ENCODE assay signal across 19 cellular contexts in genomic region chr6:163149535-163149848, GRCh38.
DNase-seq lines count a peak whose midpoint lies in the region; ATAC-seq and TF ChIP-seq lines count a peak whose summit lies in the region.
"Had no signal": no experiment of that assay in that cellular context is flagged by ENCODE, and none has a peak within 500 bp of the region (broad histone marks: within the 10 kb centered on the region; RNA-seq: fewer than 3 reads in every experiment).

No MANE protein-coding gene starts in this region.

- no peaks in the 10 kb centered on the region; a peak in 1 of 7 replicates for H3K36me3 Mint-ChIP-seq in H9 (ENCODE audit: insufficient read depth in 1 of 3, low read depth in 3 of 3)
- no peaks in the 10 kb centered on the region for H3K36me3 Mint-ChIP-seq in activated T-helper 1 cell treated with anti-CD3 and anti-CD28 coated beads, Interleukin-12 subunit alpha, Interleukin-12 subunit beta, Interleukin-2, Interleukin-4 antibody, amounts not matched to agents 30 ng/mL and 10 ng/mL and 1 ng/mL, durations not matched to agents 14 hours and 24 hours and 36 hours (ENCODE audit: low read depth)

- H4K91ac ChIP-seq in H9 (ENCODE audit: insufficient read length, low read depth, low read length): no peak overlapping the region

- H3K9me3 Mint-ChIP-seq in H9: no peaks in the 10 kb centered on the region
- no peaks in the 10 kb centered on the region for H3K9me3 Mint-ChIP-seq in activated T-helper 1 cell treated with anti-CD3 and anti-CD28 coated beads, Interleukin-12 subunit alpha, Interleukin-12 subunit beta, Interleukin-2, Interleukin-4 antibody, amounts not matched to agents 30 ng/mL and 10 ng/mL and 1 ng/mL, durations not matched to agents 14 hours and 24 hours and 36 hours

- no peak overlapping the region for H2BK12ac ChIP-seq in H9 (ENCODE audit: insufficient read length, low read depth, low read length)

- H3K4me3 ChIP-seq in dorsolateral prefrontal cortex (peak overlapping the region in 6 of 59 donors; percentile 5 to 67 (median 42)), tibial nerve (no peak overlapping the region)

- no peak for TF ChIP-seq CTCF in H9 (conservative IDR thresholded peaks at IDR 0.05)
- TF ChIP-seq CTCF in dorsolateral prefrontal cortex (IDR thresholded peaks at IDR 0.05 in 54 of 56, conservative IDR thresholded peaks at IDR 0.05 in 2 of 56; ENCODE audit: low read depth in 1 of 56, partially characterized antibody in 56 of 56): no peak
- no peak for TF ChIP-seq CTCF in tibial nerve (IDR thresholded peaks at IDR 0.05)

- H3K56ac ChIP-seq in H9 (ENCODE audit: insufficient read length, low read depth, low read length): no peak overlapping the region

- no peak overlapping the region for H3K9ac ChIP-seq in H9 (ENCODE audit: extremely low read depth, insufficient read length, low read length)
- H3K9ac ChIP-seq: KMS-11 had no signal

- no peak for TF ChIP-seq POLR2A in tibial nerve (IDR thresholded peaks at IDR 0.05)

- no peaks in the 10 kb centered on the region for H4K20me1 ChIP-seq in H9 (ENCODE audit: control insufficient read depth, insufficient read depth, insufficient read length)

- H2BK20ac ChIP-seq in H9 (ENCODE audit: low read depth, low read length, poor library complexity, severe bottlenecking): no peak overlapping the region

- no peak for TF ChIP-seq EP300 in tibial nerve (IDR thresholded peaks at IDR 0.05)

- H3K4me1 ChIP-seq in H9 (ENCODE audit: insufficient read depth, low read length): peaks cover 3% of the 10 kb centered on the region; the same call in 1 of the 2 replicates
- H3K4me1 ChIP-seq in tibial nerve: peaks cover 0 to 22% (median 0%) of the 10 kb centered on the region in 4 donors
- H3K4me1 ChIP-seq: BE2C had no signal

- no peak overlapping the region for H2BK120ac ChIP-seq in H9 (ENCODE audit: low read depth, low read length, poor library complexity, severe bottlenecking)

- H2BK15ac ChIP-seq in H9 (ENCODE audit: low read depth, low read length): no peak overlapping the region

- H3K27me3 Mint-ChIP-seq in H9 (ENCODE audit: low read depth): no peaks in the 10 kb centered on the region
- peaks cover 2% of the 10 kb centered on the region for H3K27me3 Mint-ChIP-seq in activated T-helper 1 cell treated with anti-CD3 and anti-CD28 coated beads, Interleukin-12 subunit alpha, Interleukin-12 subunit beta, Interleukin-2, Interleukin-4 antibody, amounts not matched to agents 30 ng/mL and 10 ng/mL and 1 ng/mL, durations not matched to agents 14 hours and 24 hours and 36 hours (ENCODE audit: insufficient read depth)

- no peak overlapping the region; the same call in 1 of the 2 replicates for H3K14ac ChIP-seq in H9 (ENCODE audit: insufficient read depth, low read length)

- WGBS in H9 (ENCODE audit: extremely low coverage, insufficient read length, low lambda C conversion rate): no CpG with 5 or more reads among the region's 21 CpGs
- WGBS in tibial nerve, 2 donors: 83 to 87% methylated on average over 21 of the region's 21 CpGs

- no peak overlapping the region for H3K23ac ChIP-seq in H9 (ENCODE audit: insufficient read length, low read depth, low read length)

- H2AK5ac ChIP-seq in H9 (ENCODE audit: insufficient read length, low read length): no peak overlapping the region

- peak overlapping the region; percentile 16 for H3K4me2 ChIP-seq in H9 (ENCODE audit: insufficient read depth, insufficient read length, low read length)
- H3K4me2 ChIP-seq: KMS-11 had no signal

- H3K4me1 Mint-ChIP-seq in H9: peaks cover 9% of the 10 kb centered on the region in 2 experiments
- H3K4me1 Mint-ChIP-seq in activated T-helper 1 cell treated with anti-CD3 and anti-CD28 coated beads, Interleukin-12 subunit alpha, Interleukin-12 subunit beta, Interleukin-2, Interleukin-4 antibody, amounts not matched to agents 30 ng/mL and 10 ng/mL and 1 ng/mL, durations not matched to agents 14 hours and 24 hours and 36 hours (ENCODE audit: low read depth): no peaks in the 10 kb centered on the region

- H3K27ac Mint-ChIP-seq in H9: no peak overlapping the region; a peak in 1 of 7 replicates
- H3K27ac Mint-ChIP-seq in activated T-helper 1 cell treated with anti-CD3 and anti-CD28 coated beads, Interleukin-12 subunit alpha, Interleukin-12 subunit beta, Interleukin-2, Interleukin-4 antibody, amounts not matched to agents 30 ng/mL and 10 ng/mL and 1 ng/mL, durations not matched to agents 14 hours and 24 hours and 36 hours: no peak overlapping the region

- no peak overlapping the region for H3T11ph ChIP-seq in H9 (ENCODE audit: low read length)

- ATAC-seq in GM19397 (IDR thresholded peaks at IDR 0.05; ENCODE audit: unreplicated experiment) (no peak), HG02610 (IDR thresholded peaks at IDR 0.05; ENCODE audit: unreplicated experiment) (no peak)
- ATAC-seq: Panc1 had no signal

- H2AFZ ChIP-seq in H9 (ENCODE audit: low read length): no peak overlapping the region

- H3K4ac ChIP-seq in H9 (ENCODE audit: low read depth, low read length): no peak overlapping the region

- no peaks in the 10 kb centered on the region for H3K79me1 ChIP-seq in H9 (ENCODE audit: insufficient read depth, low read depth, low read length, poor library complexity, severe bottlenecking)

- DNase-seq in H9: peak; percentile 49
- DNase-seq in dorsolateral prefrontal cortex: no peak
- no peak for DNase-seq in tibial nerve (ENCODE audit: low spot score in 2 of 2)
- no peak for DNase-seq in activated T-helper 1 cell treated with anti-CD3 and anti-CD28 coated beads, Interleukin-12 subunit alpha, Interleukin-12 subunit beta, Interleukin-2, Interleukin-4 antibody, amounts not matched to agents 30 ng/mL and 10 ng/mL and 1 ng/mL, durations not matched to agents 14 hours and 24 hours and 36 hours (ENCODE audit: low spot score)
- DNase-seq: BE2C, EL, HCEC 1CT, IMR-90, NCI-H1092 treated with DMSO at 0.1 percent for 48 hours, NCI-H1436 treated with DMSO at 0.1 percent for 48 hours, NCI-H2029 treated with DMSO at 0.1 percent for 48 hours, NCI-H345, NCI-H524 treated with DMSO at 0.1 percent for 48 hours, NCI-H82 had no signal

- H3K27ac ChIP-seq in H9 (ENCODE audit: insufficient read length, low read depth, low read length): no peak overlapping the region
- H3K27ac ChIP-seq in dorsolateral prefrontal cortex: peak overlapping the region in 58 of 59 donors; percentile 69 to 98 (median 91)
- peak overlapping the region; percentile 94 for H3K27ac ChIP-seq in layer of hippocampus (ENCODE audit: low read depth, low read length)
- peak overlapping the region; percentile 74 to 92 (median 86) for H3K27ac ChIP-seq in tibial nerve
- H3K27ac ChIP-seq: KMS-11 had no signal

- no peak overlapping the region for H3K4me3 Mint-ChIP-seq in H9
- no peak overlapping the region for H3K4me3 Mint-ChIP-seq in activated T-helper 1 cell treated with anti-CD3 and anti-CD28 coated beads, Interleukin-12 subunit alpha, Interleukin-12 subunit beta, Interleukin-2, Interleukin-4 antibody, amounts not matched to agents 30 ng/mL and 10 ng/mL and 1 ng/mL, durations not matched to agents 14 hours and 24 hours and 36 hours

- H3K9me3 ChIP-seq in H9 (ENCODE audit: control insufficient read depth, low read depth, low read length): no peaks in the 10 kb centered on the region
- H3K9me3 ChIP-seq in tibial nerve: no peaks in the 10 kb centered on the region
- H3K9me3 ChIP-seq: BE2C had no signal

- no peak overlapping the region for H3K18ac ChIP-seq in H9 (ENCODE audit: insufficient read length, low read depth, low read length)

- H4K5ac ChIP-seq in H9 (ENCODE audit: insufficient read length, low read depth, low read length): no peak overlapping the region

- H3K27me3 ChIP-seq in H9 (ENCODE audit: insufficient read depth, low read length) (no peaks in the 10 kb centered on the region), dorsolateral prefrontal cortex (no peaks in the 10 kb centered on the region), layer of hippocampus (ENCODE audit: control insufficient read depth, insufficient read depth, low read length) (no peaks in the 10 kb centered on the region), tibial nerve (no peaks in the 10 kb centered on the region)
- H3K27me3 ChIP-seq: BE2C had no signal

- intact Hi-C loops in dorsolateral prefrontal cortex (cut with DNase I): loop anchor here in 1 of 2 donors (10.0 kb wide), 1 partner anchor 55 kb away; no protein-coding TSS in a partner anchor
- intact Hi-C loops in activated T-helper 1 cell treated with anti-CD3 and anti-CD28 coated beads, Interleukin-12 subunit alpha, Interleukin-12 subunit beta, Interleukin-2, Interleukin-4 antibody, amounts not matched to agents 30 ng/mL and 10 ng/mL and 1 ng/mL, durations not matched to agents 14 hours and 24 hours and 36 hours (cut with micrococcal nuclease): no loop called here

- no peak overlapping the region for H4K8ac ChIP-seq in H9 (replicated peaks; ENCODE audit: insufficient read length, low read depth, low read length)

- H2BK5ac ChIP-seq in H9 (ENCODE audit: insufficient read length, low read length): no peak overlapping the region

- H3K79me2 ChIP-seq in H9 (ENCODE audit: insufficient read depth, low read length): no peaks in the 10 kb centered on the region; the same call in 1 of the 2 replicates

- H3K36me3 ChIP-seq in tibial nerve: no peaks in the 10 kb centered on the region
- H3K36me3 ChIP-seq: BE2C had no signal

- no peaks in the 10 kb centered on the region for H3K23me2 ChIP-seq in H9 (ENCODE audit: insufficient read length, low read depth, low read length, poor library complexity, severe bottlenecking)
